Comparison of ENCODE assay signal across 8 cellular contexts in genomic region chr1:147225193-147225730, GRCh38.
A peak's percentile ranks its signal among the peaks of the same experiment; 100 is the strongest.
DNase-seq lines count a peak whose midpoint lies in the region; ATAC-seq lines count a peak whose summit lies in the region.

Gene FMO5 (minus strand): TSS chr1:147225339. CDS start chr1:147225029, 310 bp downstream.

- peak; percentile 80 for DNase-seq in GM03348 (ENCODE audit: low spot score)
- peak; percentile 71 for DNase-seq in NCI-H345 treated with DMSO at 0.1 percent for 48 hours (lab: John Stamatoyannopoulos, UW; ENCODE audit: unreplicated experiment)
- peak; percentile 38 for DNase-seq in activated CD8-positive, alpha-beta memory T cell treated with anti-CD3 and anti-CD28 coated beads, Interleukin-2, amount 50 U/mL, for 4 hours
- peak; percentile 84 for DNase-seq in epidermal melanocyte (ENCODE audit: insufficient read length, low spot score)
- peak; percentile 45 for DNase-seq in midbrain (lab: John Stamatoyannopoulos, UW)
- DNase-seq in stimulated activated CD8-positive, alpha-beta memory T cell treated with anti-CD3 and anti-CD28 coated beads, Interleukin-4, amount 100 ng/mL, for 24 hours (ENCODE audit: low read depth): peak; percentile 26
- no peak for DNase-seq in NCI-H1930 (lab: John Stamatoyannopoulos, UW)

- peak; percentile 58 for ATAC-seq in HG02588 (IDR thresholded peaks at IDR 0.05; ENCODE audit: unreplicated experiment)

Comparison
In these comparisons a context has a peak if more than half of its experiments do, and no peak if none do; other contexts are left out.
1. DNase-seq: peak in GM03348 (single experiment), NCI-H345 treated with DMSO at 0.1 percent for 48 hours (single experiment), activated CD8-positive, alpha-beta memory T cell treated with anti-CD3 and anti-CD28 coated beads, Interleukin-2, amount 50 U/mL, for 4 hours (single experiment), epidermal melanocyte (single experiment), midbrain (single experiment) and stimulated activated CD8-positive, alpha-beta memory T cell treated with anti-CD3 and anti-CD28 coated beads, Interleukin-4, amount 100 ng/mL, for 24 hours (single experiment); none in NCI-H1930 (0 of 2).